ENCODE assay signal across 21 cellular contexts in genomic region chr10:133248334-133248715, GRCh38. TPM values are rescaled to one million over a fixed set of nuclear protein-coding genes. Genes with fewer than 3 reads are reported as not detected.
A peak's percentile ranks its signal among the peaks of the same experiment; 100 is the strongest.
DNase-seq lines count a peak whose midpoint lies in the region; ATAC-seq, FAIRE-seq and TF ChIP-seq lines count a peak whose summit lies in the region.
"Had no signal": no experiment of that assay in that cellular context is flagged by ENCODE, and none has a peak within 500 bp of the region (broad histone marks: within the 10 kb centered on the region; RNA-seq: fewer than 3 reads in every experiment).

No MANE protein-coding gene starts in this region.

- peak overlapping the region; percentile 48; the same call in 1 of the 2 replicates for H2BK20ac ChIP-seq in H1 (ENCODE audit: low read length)

- no peaks in the 10 kb centered on the region for H3K36me3 Mint-ChIP-seq in nephron progenitor cell (ENCODE audit: low read depth)
- H3K36me3 Mint-ChIP-seq: CD14-positive monocyte; CD4-positive, alpha-beta memory T cell; IgD-negative memory B cell had no signal

- H3K79me2 ChIP-seq in H1 (ENCODE audit: control insufficient read depth in 1 of 2, insufficient read depth in 2 of 2, low read length in 2 of 2), result no peaks in the 10 kb centered on the region

- CTCF ChIA-PET in Panc1 (lab: Charles Lee), result interaction anchor here (1.9 kb wide), 1 partner anchor 9 kb away, joined by 13 read pairs; no protein-coding TSS in a partner anchor
- CTCF ChIA-PET in H1 (lab: Charles Lee; ENCODE audit: partially characterized antibody), result interaction anchor here (1.2 to 3.6 kb wide), 5 partner anchors 10 to 310 kb away, joined by 3 to 24 read pairs (median 8); no protein-coding TSS in a partner anchor

- H3K4me3 ChIP-seq in BLaER1 (no peak overlapping the region), Panc1 (ENCODE audit: low read depth in 2 of 2, low read length in 2 of 2) (no peak overlapping the region), H1 (ENCODE audit: extremely low read depth in 1 of 4, insufficient read depth in 2 of 4, low read depth in 3 of 4, low read length in 4 of 4) (no peak overlapping the region), testis (no peak overlapping the region)
- H3K4me3 ChIP-seq: HAP-1 had no signal

- H3K4me1 Mint-ChIP-seq in nephron progenitor cell, result peaks cover 45% of the 10 kb centered on the region

- peak overlapping the region; percentile 66; the same call in 1 of the 2 replicates for H2BK5ac ChIP-seq in H1 (ENCODE audit: low read depth, low read length)

- H3K18ac ChIP-seq in H1 (ENCODE audit: extremely low read depth, low read length), result no peak overlapping the region

- no peak for FAIRE-seq in H1 (lab: Jason Lieb, UNC)

- no peak overlapping the region for H4K8ac ChIP-seq in H1 (ENCODE audit: extremely low read depth, insufficient read depth, low read length)

- peak; percentile 20; the same call in 1 of the 2 replicates for ATAC-seq in Panc1
- no peak for ATAC-seq in GM19351 (IDR thresholded peaks at IDR 0.05; ENCODE audit: unreplicated experiment)

- H4K20me1 ChIP-seq in BLaER1, result no peaks in the 10 kb centered on the region
- H4K20me1 ChIP-seq in H1 (replicated peaks in 1 of 2; ENCODE audit: control insufficient read depth in 1 of 2, insufficient read depth in 2 of 2, low read length in 2 of 2), result peaks cover 0 to 2% of the 10 kb centered on the region in 2 experiments

- no peak overlapping the region for H4K5ac ChIP-seq in H1 (ENCODE audit: insufficient read length, low read depth, low read length)

- no peaks in the 10 kb centered on the region for H3K9me3 ChIP-seq in BLaER1
- H3K9me3 ChIP-seq in Panc1 (ENCODE audit: control insufficient read depth, insufficient read depth, low read depth, low read length), result no peaks in the 10 kb centered on the region
- H3K9me3 ChIP-seq in H1 (ENCODE audit: insufficient read depth in 2 of 2, low read depth in 1 of 2, low read length in 1 of 2), result no peaks in the 10 kb centered on the region
- H3K9me3 ChIP-seq in testis, result no peaks in the 10 kb centered on the region
- H3K9me3 ChIP-seq: HAP-1 had no signal

- H3K4me1 ChIP-seq in BLaER1 (peaks cover 46% of the 10 kb centered on the region), Panc1 (ENCODE audit: control insufficient read depth, insufficient read depth, low read length) (no peaks in the 10 kb centered on the region), H1 (replicated peaks in 1 of 4; ENCODE audit: control insufficient read depth in 3 of 4, insufficient read depth in 4 of 4, low read length in 3 of 4) (peaks cover 0 to 15% (median 8%) of the 10 kb centered on the region in 4 experiments; a peak in 5 of 7 replicates), testis (peaks cover 46% of the 10 kb centered on the region)

- H2AK5ac ChIP-seq in H1 (ENCODE audit: low read depth, low read length), result no peak overlapping the region

- no TSS peak for BruUV-seq in Panc1 (replicated peaks; lab: Mats Ljungman, UMichigan)

- 81% methylated on average over 12 of the region's 12 CpGs; no CpG with 5 or more reads in 1 of the 2 experiments for WGBS in H1 (ENCODE audit: extremely low coverage in 1 of 2, insufficient coverage in 1 of 2, insufficient read length in 1 of 2, insufficient replicate concordance in 2 of 2, low coverage in 1 of 2, low lambda C conversion rate in 2 of 2, missing lambda C conversion rate in 1 of 2), 2 experiments
- WGBS in testis, 2 donors, result 60 to 68% methylated on average over 1 to 4 of the region's 12 CpGs

- H3K14ac ChIP-seq in H1 (ENCODE audit: insufficient read length), result no peak overlapping the region

- intact Hi-C loops in Panc1 (cut with micrococcal nuclease; ENCODE audit: unreplicated experiment) (no loop called here), testis (cut with DNase I; ENCODE audit: low total_unique reads) (no loop called here)

- TF ChIP-seq CTCF in Panc1 (IDR thresholded peaks at IDR 0.05) (no peak), H1 (IDR thresholded peaks at IDR 0.05; ENCODE audit: control extremely low read depth in 1 of 3, insufficient read depth in 1 of 3, low read depth in 1 of 3, low read length in 3 of 3) (no peak), testis (IDR thresholded peaks at IDR 0.05) (no peak), nephron progenitor cell (IDR thresholded peaks at IDR 0.05) (no peak)

- no peak overlapping the region for H3K4ac ChIP-seq in H1 (replicated peaks; ENCODE audit: insufficient read length, low read depth, low read length)

- in situ Hi-C loops in Panc1 (cut with HindIII; ENCODE audit: low pct_unique_long_range_greater_than_20kb, low sequenced_read_pairs), result no loop called here

- H2BK120ac ChIP-seq in H1 (replicated peaks; ENCODE audit: low read depth, low read length), result peak overlapping the region; percentile 31

- H3K4me2 ChIP-seq in BLaER1, result no peak overlapping the region
- H3K4me2 ChIP-seq in H1 (ENCODE audit: insufficient read depth in 1 of 2, low read depth in 2 of 2, low read length in 2 of 2), result no peak overlapping the region

- 0 out of 2 replicates have a peak, but pooled peaks cover 1% of the 10 kb centered on the region for H3K23me2 ChIP-seq in H1 (ENCODE audit: low read depth, low read length)

- H4K91ac ChIP-seq in H1 (replicated peaks; ENCODE audit: insufficient read length, low read length), result peak overlapping the region; percentile 47

- H2BK15ac ChIP-seq in H1 (ENCODE audit: low read length), result no peak overlapping the region

- H3K56ac ChIP-seq in H1 (replicated peaks; ENCODE audit: insufficient read length, low read depth, low read length), result no peak overlapping the region

- no peak overlapping the region for H2AFZ ChIP-seq in H1 (ENCODE audit: low read length)

- no peak overlapping the region for H3K4me3 Mint-ChIP-seq in nephron progenitor cell
- H3K4me3 Mint-ChIP-seq: CD4-positive, alpha-beta memory T cell; IgD-negative memory B cell had no signal

- no peaks in the 10 kb centered on the region for H3K9me3 Mint-ChIP-seq in nephron progenitor cell
- H3K9me3 Mint-ChIP-seq: CD14-positive monocyte; CD4-positive, alpha-beta memory T cell; IgD-negative memory B cell had no signal

- no peak overlapping the region for H3K23ac ChIP-seq in H1 (ENCODE audit: insufficient read length)

- no peak for TF ChIP-seq EP300 in H1 (IDR thresholded peaks at IDR 0.05; ENCODE audit: borderline replicate concordance in 1 of 2, low read depth in 2 of 2, low read length in 2 of 2)

- no peak overlapping the region for H3K27ac Mint-ChIP-seq in nephron progenitor cell
- H3K27ac Mint-ChIP-seq: CD14-positive monocyte; CD4-positive, alpha-beta memory T cell; IgD-negative memory B cell had no signal

- H3K27me3 ChIP-seq in BLaER1, result peaks cover 10% of the 10 kb centered on the region; the same call in 1 of the 2 replicates
- H3K27me3 ChIP-seq in Panc1 (ENCODE audit: control insufficient read depth, insufficient read depth, low read length), result no peaks in the 10 kb centered on the region
- H3K27me3 ChIP-seq in H1 (replicated peaks in 1 of 4; ENCODE audit: control insufficient read depth in 3 of 4, extremely low read depth in 1 of 4, insufficient read depth in 3 of 4, low read length in 3 of 4), result no peaks in the 10 kb centered on the region; a peak in 3 of 7 replicates
- H3K27me3 ChIP-seq in testis, result no peaks in the 10 kb centered on the region

- POLR2A ChIA-PET in Panc1 (lab: Charles Lee), result no interaction called here
- POLR2A ChIA-PET in H1 (lab: Charles Lee; ENCODE audit: partially characterized antibody), result interaction anchor here (2.1 kb wide), 1 partner anchor 9 kb away, joined by 6 read pairs; no protein-coding TSS in a partner anchor

- DNase-seq in Panc1 (ENCODE audit: low read depth, low spot score) (no peak), H1 (ENCODE audit: low read depth in 1 of 2, low spot score in 2 of 2) (no peak), testis (no peak), nephron progenitor cell (no peak), medulla oblongata (ENCODE audit: extremely low spot score) (no peak)
- DNase-seq: CD4-positive, alpha-beta memory T cell; DMS153; DMS79; GF-D8; KG1 had no signal

- H3K36me3 ChIP-seq in BLaER1, result no peaks in the 10 kb centered on the region
- no peaks in the 10 kb centered on the region for H3K36me3 ChIP-seq in Panc1 (ENCODE audit: control insufficient read depth, insufficient read depth, low read length)
- no peaks in the 10 kb centered on the region for H3K36me3 ChIP-seq in H1 (ENCODE audit: control insufficient read depth in 2 of 4, insufficient read depth in 4 of 4, low read length in 3 of 4)
- no peaks in the 10 kb centered on the region for H3K36me3 ChIP-seq in testis (ENCODE audit: low read depth, missing control alignments)
- H3K36me3 ChIP-seq: HAP-1 had no signal

- 0 out of 2 replicates have a peak overlapping the region, but pooled peaks have one; percentile 6 for H3K27ac ChIP-seq in BLaER1
- H3K27ac ChIP-seq in Panc1 (ENCODE audit: low read length), result no peak overlapping the region
- H3K27ac ChIP-seq in H1 (ENCODE audit: low read depth, low read length), result no peak overlapping the region
- H3K27ac ChIP-seq in testis, result peak overlapping the region; percentile 69 to 80
- H3K27ac ChIP-seq: HL-60 had no signal

- TF ChIP-seq RAD21 in H1 (IDR thresholded peaks at IDR 0.05 in 1 of 2, conservative IDR thresholded peaks at IDR 0.05 in 1 of 2; ENCODE audit: low read depth in 2 of 2, low read length in 2 of 2), result no peak

- H3K79me1 ChIP-seq in H1 (ENCODE audit: low read depth, low read length), result 0 out of 2 replicates have a peak, but pooled peaks cover 2% of the 10 kb centered on the region

- peak overlapping the region; percentile 84; the same call in 1 of the 2 replicates for H2BK12ac ChIP-seq in H1 (ENCODE audit: low read depth, low read length)

- H3K27me3 Mint-ChIP-seq in nephron progenitor cell (ENCODE audit: low read depth, poor library complexity), result peaks cover 19% of the 10 kb centered on the region

- no peak for TF ChIP-seq POLR2A in H1 (IDR thresholded peaks at IDR 0.05; ENCODE audit: control extremely low read depth in 1 of 2, low read depth in 2 of 2, low read length in 2 of 2)
- TF ChIP-seq POLR2A in testis (IDR thresholded peaks at IDR 0.05), result no peak

- H3K9ac ChIP-seq in BLaER1 (no peak overlapping the region), H1 (replicated peaks in 1 of 4; ENCODE audit: extremely low read depth in 1 of 4, low read depth in 3 of 4, low read length in 3 of 4) (no peak overlapping the region)

RNA-seq across cellular contexts. Expression of gene VENTX, which starts 10.7 kb away (rescaled TPM):
- not detected for total RNA-seq in Panc1 (2021; ENCODE audit: unreplicated experiment)
- polyA plus RNA-seq in Panc1 (2012; ENCODE audit: insufficient read length), result not detected
- 4.7 and 5.6 TPM in 2 replicates for total RNA-seq in H1 (2021; fragmentation: NEBNext Ultra II Directional; extraction: Animal tissue kit (Norgen Biotek cat#: 25700))
- 5.6 and 7.8 TPM in 2 replicates for polyA plus RNA-seq in H1 (2011; rRNA removed)
- 4.6 TPM for polyA plus RNA-seq in H1 (2011; cell fraction: cytosol; rRNA removed)
- polyA plus RNA-seq in H1 (2011; cell fraction: nucleus; rRNA removed), result 17.4 TPM
- polyA plus RNA-seq in H1 (2012, experiment 1 of 2), result 3.4 to 5.9 TPM (median 5.1 TPM) in 4 replicates
- polyA plus RNA-seq in H1 (2012, experiment 2 of 2), result 3.8 TPM
- polyA plus RNA-seq in H1 (2013, experiment 1 of 2), result 3.8 TPM
- polyA plus RNA-seq in H1 (2013, experiment 2 of 2), result 3.5 TPM
- 1.6 and 1.7 TPM in 2 replicates for polyA minus RNA-seq in H1 (2011; rRNA and poly(A)+ RNA removed)
- 5.8 TPM for polyA minus RNA-seq in H1 (2011; cell fraction: cytosol; rRNA and poly(A)+ RNA removed)
- 6.0 TPM for polyA minus RNA-seq in H1 (2011; cell fraction: nucleus; rRNA and poly(A)+ RNA removed)
- 1 to 10 TPM; 2.2 to 3.5 TPM for total RNA-seq in testis
- 1.5 TPM for polyA plus RNA-seq in testis (ENCODE audit: insufficient read depth, low read depth, low replicate concordance)
- total RNA-seq: A172; CD4-positive, alpha-beta memory T cell; Daoy; H4 had no signal
- polyA plus RNA-seq: BJ; CD4-positive, alpha-beta memory T cell; IgD-negative memory B cell had no signal

RNA-seq across cellular contexts. Expression of gene UTF1, which starts 18.3 kb away (rescaled TPM):
- total RNA-seq in Panc1 (2021; ENCODE audit: unreplicated experiment) (not detected), testis (10 to 100 TPM; 17.2 to 18.6 TPM)
- not detected for polyA plus RNA-seq in Panc1 (2012; ENCODE audit: insufficient read length)
- total RNA-seq in H1 (2021; fragmentation: NEBNext Ultra II Directional; extraction: Animal tissue kit (Norgen Biotek cat#: 25700)), result 21.7 and 21.8 TPM in 2 replicates
- polyA plus RNA-seq in H1 (2011; rRNA removed) (0.47 and 0.97 TPM in 2 replicates), testis (ENCODE audit: insufficient read depth, low read depth, low replicate concordance) (5.3 TPM)
- polyA plus RNA-seq in H1 (2011; cell fraction: cytosol; rRNA removed), result 0.56 TPM
- polyA plus RNA-seq in H1 (2011; cell fraction: nucleus; rRNA removed), result 3.0 TPM
- polyA plus RNA-seq in H1 (2012, experiment 1 of 2), result 4.6 to 12.2 TPM (median 10.6 TPM) in 4 replicates
- 0.80 TPM for polyA plus RNA-seq in H1 (2012, experiment 2 of 2)
- 23.8 TPM for polyA plus RNA-seq in H1 (2013, experiment 1 of 2)
- polyA plus RNA-seq in H1 (2013, experiment 2 of 2), result 24.8 TPM
- polyA minus RNA-seq in H1 (2011; rRNA and poly(A)+ RNA removed), result not detected in 2 replicates
- 6.3 TPM for polyA minus RNA-seq in H1 (2011; cell fraction: cytosol; rRNA and poly(A)+ RNA removed)
- polyA minus RNA-seq in H1 (2011; cell fraction: nucleus; rRNA and poly(A)+ RNA removed), result 4.3 TPM
- total RNA-seq: A172; CD4-positive, alpha-beta memory T cell; Daoy; H4; HT1080 had no signal
- polyA plus RNA-seq: BJ; CD4-positive, alpha-beta memory T cell; IgD-negative memory B cell had no signal

RNA-seq across cellular contexts. Expression of gene ADAM8, which starts 28.3 kb away (rescaled TPM):
- 3.7 TPM for total RNA-seq in Panc1 (2021; ENCODE audit: unreplicated experiment)
- polyA plus RNA-seq in Panc1 (2012; ENCODE audit: insufficient read length), result 3.1 TPM
- total RNA-seq in H1 (2021; fragmentation: NEBNext Ultra II Directional; extraction: Animal tissue kit (Norgen Biotek cat#: 25700)), result 4.4 and 4.6 TPM in 2 replicates
- 4.6 and 6.0 TPM in 2 replicates for polyA plus RNA-seq in H1 (2011; rRNA removed)
- polyA plus RNA-seq in H1 (2011; cell fraction: cytosol; rRNA removed), result 3.4 TPM
- polyA plus RNA-seq in H1 (2011; cell fraction: nucleus; rRNA removed), result 24.5 TPM
- polyA plus RNA-seq in H1 (2012, experiment 1 of 2), result 1.7 to 3.4 TPM (median 2.6 TPM) in 4 replicates
- polyA plus RNA-seq in H1 (2012, experiment 2 of 2), result 1.7 TPM
- 3.5 TPM for polyA plus RNA-seq in H1 (2013, experiment 1 of 2)
- 3.1 TPM for polyA plus RNA-seq in H1 (2013, experiment 2 of 2)
- polyA minus RNA-seq in H1 (2011; rRNA and poly(A)+ RNA removed), result 2.2 and 2.5 TPM in 2 replicates
- 3.8 TPM for polyA minus RNA-seq in H1 (2011; cell fraction: cytosol; rRNA and poly(A)+ RNA removed)
- polyA minus RNA-seq in H1 (2011; cell fraction: nucleus; rRNA and poly(A)+ RNA removed), result 10.3 TPM
- 10 to 100 TPM; 12.8 to 14.6 TPM for total RNA-seq in testis
- polyA plus RNA-seq in testis (ENCODE audit: insufficient read depth, low read depth, low replicate concordance), result 3.5 TPM

Comparison
In these comparisons a context has a peak if more than half of its experiments do, and no peak if none do; other contexts are left out.
1. H3K27ac ChIP-seq: peak in BLaER1 (single experiment) and testis (2 of 2); none in Panc1 (single experiment) and H1 (single experiment).
2. RNA of gene UTF1, which starts 18.3 kb away (total RNA-seq): 21.7 to 21.8 TPM in H1 and 17.2 to 18.6 TPM in testis; not detected in Panc1 (single experiment); every median in the first group is over 10 times any median in the second.